ENCODE assay signal across 8 cellular contexts in genomic region chr1:41917051-41917530, GRCh38. TPM values are rescaled to one million over a fixed set of nuclear protein-coding genes. Genes with fewer than 3 reads are reported as not detected.
DNase-seq lines count a peak whose midpoint lies in the region; ATAC-seq and TF ChIP-seq lines count a peak whose summit lies in the region.

No MANE protein-coding gene starts in this region.

- H3K4me3 Mint-ChIP-seq in T-helper 1 cell treated with Interleukin-12 subunit alpha and Interleukin-12 subunit beta and Interleukin-4 antibody, amounts not matched to agents 30 μg/mL and 1 μg/mL, for 36 hours, result peak overlapping the region; percentile 71
- peak overlapping the region; percentile 66 for H3K4me3 Mint-ChIP-seq in activated CD4-positive, alpha-beta memory T cell treated with anti-CD3 and anti-CD28 coated beads for 36 hours

- 45% methylated on average over 8 of the region's 8 CpGs for WGBS in right cardiac atrium

- H3K9me3 ChIP-seq in right cardiac atrium (ENCODE audit: control insufficient read depth, low read length) (no peaks in the 10 kb centered on the region), skeletal muscle tissue (ENCODE audit: control insufficient read depth in 3 of 3, low read length in 3 of 3) (no peaks in the 10 kb centered on the region)

- H3K27me3 Mint-ChIP-seq in T-helper 1 cell treated with Interleukin-12 subunit alpha and Interleukin-12 subunit beta and Interleukin-4 antibody, amounts not matched to agents 30 μg/mL and 1 μg/mL, for 36 hours (ENCODE audit: low read depth), result peaks cover 8% of the 10 kb centered on the region
- no peaks in the 10 kb centered on the region for H3K27me3 Mint-ChIP-seq in activated CD4-positive, alpha-beta memory T cell treated with anti-CD3 and anti-CD28 coated beads for 36 hours

- ATAC-seq in right cardiac atrium (no peak), HG03135 (IDR thresholded peaks at IDR 0.05; ENCODE audit: unreplicated experiment) (no peak), foreskin keratinocyte (no peak)

- peak overlapping the region; percentile 52 for H3K4me3 ChIP-seq in right cardiac atrium (ENCODE audit: low read length)
- peak overlapping the region; percentile 76 to 91 (median 79) for H3K4me3 ChIP-seq in skeletal muscle tissue (ENCODE audit: low read length in 3 of 3)

- H3K4me1 ChIP-seq in right cardiac atrium (ENCODE audit: control insufficient read depth, insufficient read depth, low read length), result peaks cover 8% of the 10 kb centered on the region
- peaks cover 31 to 40% (median 31%) of the 10 kb centered on the region in 3 donors for H3K4me1 ChIP-seq in skeletal muscle tissue (ENCODE audit: control insufficient read depth in 3 of 3, insufficient read depth in 3 of 3, low read length in 3 of 3)
- peaks cover 9% of the 10 kb centered on the region for H3K4me1 ChIP-seq in foreskin keratinocyte

- peak overlapping the region; percentile 92 for H3K27ac Mint-ChIP-seq in T-helper 1 cell treated with Interleukin-12 subunit alpha and Interleukin-12 subunit beta and Interleukin-4 antibody, amounts not matched to agents 30 μg/mL and 1 μg/mL, for 36 hours
- H3K27ac Mint-ChIP-seq in activated CD4-positive, alpha-beta memory T cell treated with anti-CD3 and anti-CD28 coated beads for 36 hours, result peak overlapping the region; percentile 86

- no peak for TF ChIP-seq CTCF in foreskin keratinocyte (conservative IDR thresholded peaks at IDR 0.05)

- peak overlapping the region; percentile 23 to 90 (median 74) for H3K9ac ChIP-seq in skeletal muscle tissue (ENCODE audit: low read depth in 1 of 3, low read length in 3 of 3)

- peaks cover 4% of the 10 kb centered on the region for H3K36me3 Mint-ChIP-seq in T-helper 1 cell treated with Interleukin-12 subunit alpha and Interleukin-12 subunit beta and Interleukin-4 antibody, amounts not matched to agents 30 μg/mL and 1 μg/mL, for 36 hours (ENCODE audit: low read depth)
- H3K36me3 Mint-ChIP-seq in activated CD4-positive, alpha-beta memory T cell treated with anti-CD3 and anti-CD28 coated beads for 36 hours, result no peaks in the 10 kb centered on the region

- POLR2A ChIA-PET in activated CD4-positive, alpha-beta memory T cell treated with anti-CD3 and anti-CD28 coated beads for 36 hours (lab: Charles Lee), result interaction anchor here (0.5 to 0.8 kb wide), 2 partner anchors 20 to 103 kb away, joined by 3 to 4 read pairs; no protein-coding TSS in a partner anchor
- POLR2A ChIA-PET in HEK293T (lab: Yijun Ruan, JAX), result interaction anchor here (1.1 kb wide), 1 partner anchor 25 kb away, joined by 3 read pairs; no protein-coding TSS in a partner anchor

- peaks cover 3% of the 10 kb centered on the region for H3K9me3 Mint-ChIP-seq in T-helper 1 cell treated with Interleukin-12 subunit alpha and Interleukin-12 subunit beta and Interleukin-4 antibody, amounts not matched to agents 30 μg/mL and 1 μg/mL, for 36 hours
- H3K9me3 Mint-ChIP-seq in activated CD4-positive, alpha-beta memory T cell treated with anti-CD3 and anti-CD28 coated beads for 36 hours, result peaks cover 5% of the 10 kb centered on the region

- DNase-seq in T-helper 1 cell (no peak), right cardiac atrium (no peak), HEK293T (ENCODE audit: extremely low spot score) (no peak), foreskin keratinocyte (no peak)
- DNase-seq in activated CD4-positive, alpha-beta memory T cell treated with anti-CD3 and anti-CD28 coated beads for 36 hours, result no peak

- peaks cover 67% of the 10 kb centered on the region for H3K4me1 Mint-ChIP-seq in T-helper 1 cell treated with Interleukin-12 subunit alpha and Interleukin-12 subunit beta and Interleukin-4 antibody, amounts not matched to agents 30 μg/mL and 1 μg/mL, for 36 hours (ENCODE audit: low read depth)
- H3K4me1 Mint-ChIP-seq in activated CD4-positive, alpha-beta memory T cell treated with anti-CD3 and anti-CD28 coated beads for 36 hours (ENCODE audit: low read depth), result peaks cover 85% of the 10 kb centered on the region

- CTCF ChIA-PET in activated CD4-positive, alpha-beta memory T cell treated with anti-CD3 and anti-CD28 coated beads for 36 hours (lab: Charles Lee), result interaction anchor here (1.2 to 1.4 kb wide), 2 partner anchors 25 to 343 kb away, joined by 3 read pairs; no protein-coding TSS in a partner anchor
- CTCF ChIA-PET in HEK293T (lab: Yijun Ruan, JAX), result interaction anchor here (1.0 kb wide), 1 partner anchor 257 kb away, joined by 4 read pairs; no protein-coding TSS in a partner anchor

- H3K27me3 ChIP-seq in right cardiac atrium (ENCODE audit: control insufficient read depth, insufficient read depth) (no peaks in the 10 kb centered on the region), skeletal muscle tissue (ENCODE audit: control insufficient read depth in 3 of 3, insufficient read depth in 3 of 3, low read length in 3 of 3) (no peaks in the 10 kb centered on the region), foreskin keratinocyte (peaks cover 52% of the 10 kb centered on the region)

- no peaks in the 10 kb centered on the region for H3K36me3 ChIP-seq in skeletal muscle tissue (ENCODE audit: control insufficient read depth in 3 of 3, insufficient read depth in 3 of 3, low read length in 3 of 3)

- intact Hi-C loops in activated CD4-positive, alpha-beta memory T cell treated with anti-CD3 and anti-CD28 coated beads for 36 hours (cut with micrococcal nuclease), result loop anchor here (5.0 kb wide), 3 partner anchors 35 to 175 kb away; no protein-coding TSS in a partner anchor
- intact Hi-C loops in right cardiac atrium (cut with DNase I), result loop anchor here in 1 of 4 donors (10.0 kb wide), 1 partner anchor 82 kb away; no protein-coding TSS in a partner anchor

- H3K27ac ChIP-seq in right cardiac atrium (ENCODE audit: low read length) (no peak overlapping the region), skeletal muscle tissue (ENCODE audit: low read depth, low read length) (no peak overlapping the region), foreskin keratinocyte (no peak overlapping the region)

TF ChIP-seq in HEK293T, 16 proteins besides CTCF, POLR2A, EP300 and RAD21:
- TF ChIP-seq LEF1 (IDR thresholded peaks at IDR 0.05; ENCODE audit: borderline replicate concordance) (no peak), FOXM1 (IDR thresholded peaks at IDR 0.05; ENCODE audit: borderline replicate concordance) (no peak), CTBP1 (IDR thresholded peaks at IDR 0.05; ENCODE audit: borderline replicate concordance) (no peak), TARDBP (IDR thresholded peaks at IDR 0.05) (no peak), ELF4 (IDR thresholded peaks at IDR 0.05) (no peak), NFRKB (IDR thresholded peaks at IDR 0.05) (no peak), ZNF384 (IDR thresholded peaks at IDR 0.05) (no peak), FOXK2 (IDR thresholded peaks at IDR 0.05) (no peak), FOXA1 (IDR thresholded peaks at IDR 0.05) (no peak)

RNA-seq across cellular contexts. Expression of gene HIVEP3, which starts 1.6 kb away (rescaled TPM):
- 10 to 100 TPM; 25.3 to 26.2 TPM for total RNA-seq in activated CD4-positive, alpha-beta memory T cell treated with anti-CD3 and anti-CD28 coated beads for 36 hours
- total RNA-seq in right cardiac atrium (1 to 10 TPM; 6.3 to 7.9 (median 7.4) TPM), skeletal muscle tissue (0.52 TPM), foreskin keratinocyte (0.71 and 0.78 TPM in 2 replicates)
- polyA plus RNA-seq in right cardiac atrium (6.5 TPM), foreskin keratinocyte (0.90 and 0.93 TPM in 2 replicates)
